ENCODE assay signal across 23 cellular contexts in genomic region chr3:175620093-175620492, GRCh38.
"Had no signal": no experiment of that assay in that cellular context is flagged by ENCODE, and none has a peak within 500 bp of the region (broad histone marks: within the 10 kb centered on the region; RNA-seq: fewer than 3 reads in every experiment).

No MANE protein-coding gene starts in this region.

- H3K4me3 Mint-ChIP-seq: immature natural killer cell; memory B cell; naive thymus-derived CD4-positive, alpha-beta T cell; natural killer cell treated with Interleukin-12 subunit alpha and Interleukin-12 subunit beta and Interleukin-15 and Interleukin-18, amount 100 ng/mL, for 72 hours; stimulated activated effector memory CD8-positive, alpha-beta T cell treated with anti-CD3 and anti-CD28 coated beads, Interleukin-12 subunit alpha, Interleukin-12 subunit beta, amount 100 ng/mL, for 72 hours; stimulated activated naive CD8-positive, alpha-beta T cell treated with anti-CD3 and anti-CD28 coated beads, Interleukin-15, Interleukin-2, amounts not matched to agents 100 ng/mL and 50 ng/mL, for 24 hours; type B pancreatic cell had no signal

- FAIRE-seq: islet of Langerhans, pancreas, small intestine had no signal

- H3K36me3 Mint-ChIP-seq: memory B cell; stimulated activated effector memory CD8-positive, alpha-beta T cell treated with anti-CD3 and anti-CD28 coated beads, Interleukin-12 subunit alpha, Interleukin-12 subunit beta, amount 100 ng/mL, for 72 hours had no signal

- H3K4me1 Mint-ChIP-seq: immature natural killer cell; memory B cell; naive thymus-derived CD4-positive, alpha-beta T cell; stimulated activated effector memory CD8-positive, alpha-beta T cell treated with anti-CD3 and anti-CD28 coated beads, Interleukin-12 subunit alpha, Interleukin-12 subunit beta, amount 100 ng/mL, for 72 hours had no signal

- H3K4me3 ChIP-seq: left ventricle myocardium inferior, mucosa of descending colon, pancreas, right atrium auricular region, sigmoid colon, spleen, suprapubic skin, tibial nerve, uterus had no signal

- H3K36me3 ChIP-seq: left ventricle myocardium inferior, pancreas, right atrium auricular region, sigmoid colon, spleen, suprapubic skin, tibial nerve, uterus had no signal

- H3K27me3 ChIP-seq: pancreas, right atrium auricular region, sigmoid colon, spleen, suprapubic skin, tibial nerve, uterus had no signal

- H3K27ac ChIP-seq: left ventricle myocardium inferior, pancreas, right atrium auricular region, sigmoid colon, spleen, suprapubic skin, tibial nerve, uterus had no signal

- ATAC-seq: mucosa of descending colon; naive thymus-derived CD4-positive, alpha-beta T cell; natural killer cell treated with Interleukin-12 subunit alpha and Interleukin-12 subunit beta and Interleukin-15 and Interleukin-18, amount 100 ng/mL, for 72 hours; pancreas; stimulated activated effector memory CD8-positive, alpha-beta T cell treated with anti-CD3 and anti-CD28 coated beads, Interleukin-12 subunit alpha, Interleukin-12 subunit beta, amount 100 ng/mL, for 72 hours had no signal

- H3K4me1 ChIP-seq: left ventricle myocardium inferior, pancreas, right atrium auricular region, sigmoid colon, spleen, suprapubic skin, tibial nerve, uterus had no signal

- H3K9me3 ChIP-seq: left ventricle myocardium inferior, mucosa of descending colon, pancreas, right atrium auricular region, sigmoid colon, suprapubic skin, uterus had no signal

- H3K27me3 Mint-ChIP-seq: memory B cell; naive thymus-derived CD4-positive, alpha-beta T cell; natural killer cell treated with Interleukin-12 subunit alpha and Interleukin-12 subunit beta and Interleukin-15 and Interleukin-18, amount 100 ng/mL, for 72 hours; stimulated activated naive CD8-positive, alpha-beta T cell treated with anti-CD3 and anti-CD28 coated beads, Interleukin-15, Interleukin-2, amounts not matched to agents 100 ng/mL and 50 ng/mL, for 24 hours; type B pancreatic cell had no signal

- DNase-seq: hippocampal formation; immature natural killer cell; left ventricle myocardium inferior; midbrain; mucosa of descending colon; naive thymus-derived CD4-positive, alpha-beta T cell; nucleus accumbens; sigmoid colon; small intestine; spleen; stimulated activated CD4-positive, alpha-beta T cell treated with anti-CD3 and anti-CD28 coated beads, Interleukin-4, amount 100 ng/mL, for 24 hours; stimulated activated naive CD4-positive, alpha-beta T cell; uterus had no signal

- H3K27ac Mint-ChIP-seq: immature natural killer cell; memory B cell; naive thymus-derived CD4-positive, alpha-beta T cell; natural killer cell treated with Interleukin-12 subunit alpha and Interleukin-12 subunit beta and Interleukin-15 and Interleukin-18, amount 100 ng/mL, for 72 hours; stimulated activated effector memory CD8-positive, alpha-beta T cell treated with anti-CD3 and anti-CD28 coated beads, Interleukin-12 subunit alpha, Interleukin-12 subunit beta, amount 100 ng/mL, for 72 hours; stimulated activated naive CD8-positive, alpha-beta T cell treated with anti-CD3 and anti-CD28 coated beads, Interleukin-15, Interleukin-2, amounts not matched to agents 100 ng/mL and 50 ng/mL, for 24 hours; type B pancreatic cell had no signal
